Comparison of ENCODE assay signal across 26 cellular contexts in genomic region chr15:49678655-49679054, GRCh38.
"Had no signal": no experiment of that assay in that cellular context is flagged by ENCODE, and none has a peak within 500 bp of the region (broad histone marks: within the 10 kb centered on the region; RNA-seq: fewer than 3 reads in every experiment).

No MANE protein-coding gene starts in this region.

- H3K36me3 ChIP-seq: gastroesophageal sphincter, heart left ventricle, left ventricle myocardium inferior, lower lobe of right lung, prostate gland, right atrium auricular region, sigmoid colon, transverse colon, upper lobe of right lung, uterus had no signal

- H3K4me1 ChIP-seq: gastroesophageal sphincter, left ventricle myocardium inferior, lower lobe of right lung, prostate gland, right atrium auricular region, testis, upper lobe of right lung, uterus had no signal

- H3K9me3 ChIP-seq: gastroesophageal sphincter, lower lobe of right lung, prostate gland, right atrium auricular region, sigmoid colon, testis, transverse colon, upper lobe of right lung, uterus had no signal

- FAIRE-seq: colon, islet of Langerhans had no signal

- H3K27me3 ChIP-seq: dorsolateral prefrontal cortex, gastroesophageal sphincter, heart left ventricle, right atrium auricular region, sigmoid colon, testis, transverse colon, upper lobe of right lung, uterus had no signal

- DNase-seq: dorsolateral prefrontal cortex; effector CD4-positive, alpha-beta T cell; foreskin keratinocyte; heart left ventricle; hippocampal formation; left colon; left ventricle myocardium inferior; lower lobe of right lung; naive thymus-derived CD8-positive, alpha-beta T cell; nephron progenitor cell; nucleus accumbens; sigmoid colon; stimulated activated CD4-positive, alpha-beta T cell treated with anti-CD3 and anti-CD28 coated beads, Interleukin-2, amount 100 ng/mL, for 24 hours; stimulated activated CD4-positive, alpha-beta T cell treated with anti-CD3 and anti-CD28 coated beads, Interleukin-4, amount 100 ng/mL, for 24 hours; stimulated activated naive CD8-positive, alpha-beta T cell treated with anti-CD3 and anti-CD28 coated beads, Interleukin-15, Interleukin-2, amounts not matched to agents 100 U/mL and 50 U/mL, for 24 hours; substantia nigra; testis; transverse colon; upper lobe of right lung; uterus had no signal

- H3K9me3 Mint-ChIP-seq: naive thymus-derived CD8-positive, alpha-beta T cell; nephron progenitor cell; stimulated activated effector memory CD8-positive, alpha-beta T cell treated with anti-CD3 and anti-CD28 coated beads, Interleukin-12 subunit alpha, Interleukin-12 subunit beta, amount 100 ng/mL, for 72 hours had no signal

- H3K4me3 Mint-ChIP-seq: naive thymus-derived CD8-positive, alpha-beta T cell; nephron progenitor cell; stimulated activated effector memory CD8-positive, alpha-beta T cell treated with anti-CD3 and anti-CD28 coated beads, Interleukin-12 subunit alpha, Interleukin-12 subunit beta, amount 100 ng/mL, for 72 hours had no signal

- H3K4me3 ChIP-seq: dorsolateral prefrontal cortex, gastroesophageal sphincter, heart left ventricle, left ventricle myocardium inferior, lower lobe of right lung, prostate gland, right atrium auricular region, sigmoid colon, testis, transverse colon, upper lobe of right lung, uterus had no signal

- H3K27ac ChIP-seq: dorsolateral prefrontal cortex, foreskin keratinocyte, gastroesophageal sphincter, heart left ventricle, left ventricle myocardium inferior, lower lobe of right lung, prostate gland, sigmoid colon, testis, transverse colon, upper lobe of right lung, uterus had no signal

- H3K27ac Mint-ChIP-seq: naive thymus-derived CD8-positive, alpha-beta T cell; nephron progenitor cell; stimulated activated effector memory CD8-positive, alpha-beta T cell treated with anti-CD3 and anti-CD28 coated beads, Interleukin-12 subunit alpha, Interleukin-12 subunit beta, amount 100 ng/mL, for 72 hours had no signal

- H3K36me3 Mint-ChIP-seq: naive thymus-derived CD8-positive, alpha-beta T cell; stimulated activated effector memory CD8-positive, alpha-beta T cell treated with anti-CD3 and anti-CD28 coated beads, Interleukin-12 subunit alpha, Interleukin-12 subunit beta, amount 100 ng/mL, for 72 hours had no signal

- H3K4me1 Mint-ChIP-seq: naive thymus-derived CD8-positive, alpha-beta T cell; stimulated activated effector memory CD8-positive, alpha-beta T cell treated with anti-CD3 and anti-CD28 coated beads, Interleukin-12 subunit alpha, Interleukin-12 subunit beta, amount 100 ng/mL, for 72 hours had no signal
